In the genomic region with DNA sequence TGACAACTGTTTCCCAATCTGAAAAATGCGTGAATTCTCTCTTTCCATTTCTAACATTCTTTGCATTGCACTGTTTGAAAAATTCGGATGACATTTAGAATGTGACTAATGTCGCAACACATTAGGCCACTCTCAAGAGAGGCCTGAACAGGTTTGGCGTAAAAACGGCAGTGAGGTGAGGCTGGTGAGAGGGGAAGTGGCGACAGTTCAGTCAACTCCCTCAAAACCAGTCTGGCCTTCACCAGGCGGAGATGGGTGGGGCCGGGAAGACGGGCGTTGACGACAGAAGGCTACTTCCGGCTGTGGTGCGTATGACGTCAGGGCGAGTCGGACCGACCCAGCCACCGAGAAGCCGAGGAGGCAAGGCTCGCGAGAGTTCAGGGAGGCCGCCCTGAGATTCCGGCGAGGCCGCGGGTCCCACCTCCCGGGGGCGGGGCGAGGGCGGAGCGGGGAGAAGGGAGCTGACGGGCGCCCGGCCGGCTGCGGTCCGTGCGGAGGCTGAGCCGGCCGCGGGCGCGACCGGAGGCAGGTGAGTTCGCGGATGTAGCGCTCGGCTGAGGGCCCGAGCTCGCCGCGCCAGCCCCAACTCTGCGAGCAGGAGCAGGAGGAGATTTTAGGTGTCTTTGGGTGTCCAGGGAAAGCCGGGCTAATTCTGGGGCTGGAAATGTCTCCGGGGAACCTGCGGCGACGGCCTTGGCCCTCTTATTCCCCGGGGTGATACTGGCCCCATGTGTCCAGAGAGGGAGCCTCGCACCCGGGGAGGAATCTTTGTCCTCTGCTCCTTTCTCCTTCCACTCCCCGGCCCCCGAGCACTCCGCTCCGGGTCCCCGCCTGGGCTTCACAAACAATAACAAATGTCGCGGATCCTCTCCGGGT, we compare ENCODE assay signal across 1 cellular context.
TF ChIP-seq lines count a peak whose summit lies in the region.

A gene (plus strand): TSS at position 483 of the 876 bp plus-strand sequence. CDS start 53,435 bp downstream, outside the sequence.

TF ChIP-seq in HepG2, 621 proteins besides CTCF, POLR2A, EP300 and RAD21 (continued from another document and continues in another):
- TF ChIP-seq, protein P1, sequence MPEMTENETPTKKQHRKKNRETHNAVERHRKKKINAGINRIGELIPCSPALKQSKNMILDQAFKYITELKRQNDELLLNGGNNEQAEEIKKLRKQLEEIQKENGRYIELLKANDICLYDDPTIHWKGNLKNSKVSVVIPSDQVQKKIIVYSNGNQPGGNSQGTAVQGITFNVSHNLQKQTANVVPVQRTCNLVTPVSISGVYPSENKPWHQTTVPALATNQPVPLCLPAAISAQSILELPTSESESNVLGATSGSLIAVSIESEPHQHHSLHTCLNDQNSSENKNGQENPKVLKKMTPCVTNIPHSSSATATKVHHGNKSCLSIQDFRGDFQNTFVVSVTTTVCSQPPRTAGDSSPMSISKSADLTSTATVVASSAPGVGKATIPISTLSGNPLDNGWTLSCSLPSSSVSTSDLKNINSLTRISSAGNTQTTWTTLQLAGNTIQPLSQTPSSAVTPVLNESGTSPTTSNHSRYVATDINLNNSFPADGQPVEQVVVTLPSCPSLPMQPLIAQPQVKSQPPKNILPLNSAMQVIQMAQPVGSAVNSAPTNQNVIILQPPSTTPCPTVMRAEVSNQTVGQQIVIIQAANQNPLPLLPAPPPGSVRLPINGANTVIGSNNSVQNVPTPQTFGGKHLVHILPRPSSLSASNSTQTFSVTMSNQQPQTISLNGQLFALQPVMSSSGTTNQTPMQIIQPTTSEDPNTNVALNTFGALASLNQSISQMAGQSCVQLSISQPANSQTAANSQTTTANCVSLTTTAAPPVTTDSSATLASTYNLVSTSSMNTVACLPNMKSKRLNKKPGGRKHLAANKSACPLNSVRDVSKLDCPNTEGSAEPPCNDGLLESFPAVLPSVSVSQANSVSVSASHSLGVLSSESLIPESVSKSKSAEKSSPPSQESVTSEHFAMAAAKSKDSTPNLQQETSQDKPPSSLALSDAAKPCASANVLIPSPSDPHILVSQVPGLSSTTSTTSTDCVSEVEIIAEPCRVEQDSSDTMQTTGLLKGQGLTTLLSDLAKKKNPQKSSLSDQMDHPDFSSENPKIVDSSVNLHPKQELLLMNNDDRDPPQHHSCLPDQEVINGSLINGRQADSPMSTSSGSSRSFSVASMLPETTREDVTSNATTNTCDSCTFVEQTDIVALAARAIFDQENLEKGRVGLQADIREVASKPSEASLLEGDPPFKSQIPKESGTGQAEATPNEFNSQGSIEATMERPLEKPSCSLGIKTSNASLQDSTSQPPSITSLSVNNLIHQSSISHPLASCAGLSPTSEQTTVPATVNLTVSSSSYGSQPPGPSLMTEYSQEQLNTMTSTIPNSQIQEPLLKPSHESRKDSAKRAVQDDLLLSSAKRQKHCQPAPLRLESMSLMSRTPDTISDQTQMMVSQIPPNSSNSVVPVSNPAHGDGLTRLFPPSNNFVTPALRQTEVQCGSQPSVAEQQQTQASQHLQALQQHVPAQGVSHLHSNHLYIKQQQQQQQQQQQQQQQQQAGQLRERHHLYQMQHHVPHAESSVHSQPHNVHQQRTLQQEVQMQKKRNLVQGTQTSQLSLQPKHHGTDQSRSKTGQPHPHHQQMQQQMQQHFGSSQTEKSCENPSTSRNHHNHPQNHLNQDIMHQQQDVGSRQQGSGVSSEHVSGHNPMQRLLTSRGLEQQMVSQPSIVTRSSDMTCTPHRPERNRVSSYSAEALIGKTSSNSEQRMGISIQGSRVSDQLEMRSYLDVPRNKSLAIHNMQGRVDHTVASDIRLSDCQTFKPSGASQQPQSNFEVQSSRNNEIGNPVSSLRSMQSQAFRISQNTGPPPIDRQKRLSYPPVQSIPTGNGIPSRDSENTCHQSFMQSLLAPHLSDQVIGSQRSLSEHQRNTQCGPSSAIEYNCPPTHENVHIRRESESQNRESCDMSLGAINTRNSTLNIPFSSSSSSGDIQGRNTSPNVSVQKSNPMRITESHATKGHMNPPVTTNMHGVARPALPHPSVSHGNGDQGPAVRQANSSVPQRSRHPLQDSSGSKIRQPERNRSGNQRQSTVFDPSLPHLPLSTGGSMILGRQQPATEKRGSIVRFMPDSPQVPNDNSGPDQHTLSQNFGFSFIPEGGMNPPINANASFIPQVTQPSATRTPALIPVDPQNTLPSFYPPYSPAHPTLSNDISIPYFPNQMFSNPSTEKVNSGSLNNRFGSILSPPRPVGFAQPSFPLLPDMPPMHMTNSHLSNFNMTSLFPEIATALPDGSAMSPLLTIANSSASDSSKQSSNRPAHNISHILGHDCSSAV (CRISPR knock-in tag; IDR thresholded peaks at IDR 0.05; ENCODE audit: borderline replicate concordance): no peak
- TF ChIP-seq, protein P2, sequence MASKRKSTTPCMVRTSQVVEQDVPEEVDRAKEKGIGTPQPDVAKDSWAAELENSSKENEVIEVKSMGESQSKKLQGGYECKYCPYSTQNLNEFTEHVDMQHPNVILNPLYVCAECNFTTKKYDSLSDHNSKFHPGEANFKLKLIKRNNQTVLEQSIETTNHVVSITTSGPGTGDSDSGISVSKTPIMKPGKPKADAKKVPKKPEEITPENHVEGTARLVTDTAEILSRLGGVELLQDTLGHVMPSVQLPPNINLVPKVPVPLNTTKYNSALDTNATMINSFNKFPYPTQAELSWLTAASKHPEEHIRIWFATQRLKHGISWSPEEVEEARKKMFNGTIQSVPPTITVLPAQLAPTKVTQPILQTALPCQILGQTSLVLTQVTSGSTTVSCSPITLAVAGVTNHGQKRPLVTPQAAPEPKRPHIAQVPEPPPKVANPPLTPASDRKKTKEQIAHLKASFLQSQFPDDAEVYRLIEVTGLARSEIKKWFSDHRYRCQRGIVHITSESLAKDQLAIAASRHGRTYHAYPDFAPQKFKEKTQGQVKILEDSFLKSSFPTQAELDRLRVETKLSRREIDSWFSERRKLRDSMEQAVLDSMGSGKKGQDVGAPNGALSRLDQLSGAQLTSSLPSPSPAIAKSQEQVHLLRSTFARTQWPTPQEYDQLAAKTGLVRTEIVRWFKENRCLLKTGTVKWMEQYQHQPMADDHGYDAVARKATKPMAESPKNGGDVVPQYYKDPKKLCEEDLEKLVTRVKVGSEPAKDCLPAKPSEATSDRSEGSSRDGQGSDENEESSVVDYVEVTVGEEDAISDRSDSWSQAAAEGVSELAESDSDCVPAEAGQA (IDR thresholded peaks at IDR 0.05; ENCODE audit: low read depth): peak; percentile 99
- TF ChIP-seq, protein P2 (CRISPR knock-in tag; IDR thresholded peaks at IDR 0.05; ENCODE audit: borderline replicate concordance): no peak
- TF ChIP-seq, protein P3, sequence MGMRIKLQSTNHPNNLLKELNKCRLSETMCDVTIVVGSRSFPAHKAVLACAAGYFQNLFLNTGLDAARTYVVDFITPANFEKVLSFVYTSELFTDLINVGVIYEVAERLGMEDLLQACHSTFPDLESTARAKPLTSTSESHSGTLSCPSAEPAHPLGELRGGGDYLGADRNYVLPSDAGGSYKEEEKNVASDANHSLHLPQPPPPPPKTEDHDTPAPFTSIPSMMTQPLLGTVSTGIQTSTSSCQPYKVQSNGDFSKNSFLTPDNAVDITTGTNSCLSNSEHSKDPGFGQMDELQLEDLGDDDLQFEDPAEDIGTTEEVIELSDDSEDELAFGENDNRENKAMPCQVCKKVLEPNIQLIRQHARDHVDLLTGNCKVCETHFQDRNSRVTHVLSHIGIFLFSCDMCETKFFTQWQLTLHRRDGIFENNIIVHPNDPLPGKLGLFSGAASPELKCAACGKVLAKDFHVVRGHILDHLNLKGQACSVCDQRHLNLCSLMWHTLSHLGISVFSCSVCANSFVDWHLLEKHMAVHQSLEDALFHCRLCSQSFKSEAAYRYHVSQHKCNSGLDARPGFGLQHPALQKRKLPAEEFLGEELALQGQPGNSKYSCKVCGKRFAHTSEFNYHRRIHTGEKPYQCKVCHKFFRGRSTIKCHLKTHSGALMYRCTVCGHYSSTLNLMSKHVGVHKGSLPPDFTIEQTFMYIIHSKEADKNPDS (CRISPR knock-in tag; IDR thresholded peaks at IDR 0.05): no peak
- TF ChIP-seq ZSCAN9 (CRISPR knock-in tag; IDR thresholded peaks at IDR 0.05; ENCODE audit: borderline replicate concordance) (peak; percentile 51; the same call in 1 of the 2 replicates), TSC22D2 (CRISPR knock-in tag; IDR thresholded peaks at IDR 0.05; ENCODE audit: borderline replicate concordance) (no peak), SIN3A (IDR thresholded peaks at IDR 0.05; ENCODE audit: borderline replicate concordance, low read depth, low read length) (no peak), ZNF34 (CRISPR knock-in tag; IDR thresholded peaks at IDR 0.05; ENCODE audit: borderline replicate concordance) (no peak), NFATC3 (CRISPR knock-in tag; IDR thresholded peaks at IDR 0.05) (0 out of 2 replicates have a peak, but pooled peaks have one; percentile 61), FOSL2 (CRISPR knock-in tag; IDR thresholded peaks at IDR 0.05) (peak; percentile 38; the same call in 1 of the 2 replicates), ZSCAN29 (CRISPR knock-in tag; conservative IDR thresholded peaks at IDR 0.05) (no peak), PHF5A (CRISPR knock-in tag; IDR thresholded peaks at IDR 0.05; ENCODE audit: low read depth, unreplicated experiment) (peak; percentile 39), SSRP1 (CRISPR knock-in tag; IDR thresholded peaks at IDR 0.05) (no peak), ZNF558 (CRISPR knock-in tag; IDR thresholded peaks at IDR 0.05; ENCODE audit: borderline replicate concordance) (peak; percentile 66; the same call in 1 of the 2 replicates), ZNF790 (CRISPR knock-in tag; IDR thresholded peaks at IDR 0.05; ENCODE audit: borderline replicate concordance) (peak; percentile 54; the same call in 1 of the 2 replicates), KDM5B (CRISPR knock-in tag; IDR thresholded peaks at IDR 0.05; ENCODE audit: borderline replicate concordance) (peak; percentile 70; the same call in 1 of the 2 replicates), ZNF674 (CRISPR knock-in tag; IDR thresholded peaks at IDR 0.05; ENCODE audit: low read depth) (no peak), THYN1 (CRISPR knock-in tag; IDR thresholded peaks at IDR 0.05; ENCODE audit: borderline replicate concordance, low read depth) (no peak), ZNF879 (CRISPR knock-in tag; IDR thresholded peaks at IDR 0.05) (no peak), CENPX (CRISPR knock-in tag; IDR thresholded peaks at IDR 0.05) (no peak), MZF1 (CRISPR knock-in tag; IDR thresholded peaks at IDR 0.05; ENCODE audit: borderline replicate concordance) (no peak), ZNF510 (CRISPR knock-in tag; IDR thresholded peaks at IDR 0.05; ENCODE audit: low read depth) (no peak)
- TF ChIP-seq, protein P4, sequence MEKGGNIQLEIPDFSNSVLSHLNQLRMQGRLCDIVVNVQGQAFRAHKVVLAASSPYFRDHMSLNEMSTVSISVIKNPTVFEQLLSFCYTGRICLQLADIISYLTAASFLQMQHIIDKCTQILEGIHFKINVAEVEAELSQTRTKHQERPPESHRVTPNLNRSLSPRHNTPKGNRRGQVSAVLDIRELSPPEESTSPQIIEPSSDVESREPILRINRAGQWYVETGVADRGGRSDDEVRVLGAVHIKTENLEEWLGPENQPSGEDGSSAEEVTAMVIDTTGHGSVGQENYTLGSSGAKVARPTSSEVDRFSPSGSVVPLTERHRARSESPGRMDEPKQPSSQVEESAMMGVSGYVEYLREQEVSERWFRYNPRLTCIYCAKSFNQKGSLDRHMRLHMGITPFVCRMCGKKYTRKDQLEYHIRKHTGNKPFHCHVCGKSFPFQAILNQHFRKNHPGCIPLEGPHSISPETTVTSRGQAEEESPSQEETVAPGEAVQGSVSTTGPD (CRISPR knock-in tag; IDR thresholded peaks at IDR 0.05): no peak
- TF ChIP-seq, protein P5, sequence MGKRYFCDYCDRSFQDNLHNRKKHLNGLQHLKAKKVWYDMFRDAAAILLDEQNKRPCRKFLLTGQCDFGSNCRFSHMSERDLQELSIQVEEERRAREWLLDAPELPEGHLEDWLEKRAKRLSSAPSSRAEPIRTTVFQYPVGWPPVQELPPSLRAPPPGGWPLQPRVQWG (CRISPR knock-in tag; IDR thresholded peaks at IDR 0.05; ENCODE audit: borderline replicate concordance, low read depth): no peak
- TF ChIP-seq, protein P6, sequence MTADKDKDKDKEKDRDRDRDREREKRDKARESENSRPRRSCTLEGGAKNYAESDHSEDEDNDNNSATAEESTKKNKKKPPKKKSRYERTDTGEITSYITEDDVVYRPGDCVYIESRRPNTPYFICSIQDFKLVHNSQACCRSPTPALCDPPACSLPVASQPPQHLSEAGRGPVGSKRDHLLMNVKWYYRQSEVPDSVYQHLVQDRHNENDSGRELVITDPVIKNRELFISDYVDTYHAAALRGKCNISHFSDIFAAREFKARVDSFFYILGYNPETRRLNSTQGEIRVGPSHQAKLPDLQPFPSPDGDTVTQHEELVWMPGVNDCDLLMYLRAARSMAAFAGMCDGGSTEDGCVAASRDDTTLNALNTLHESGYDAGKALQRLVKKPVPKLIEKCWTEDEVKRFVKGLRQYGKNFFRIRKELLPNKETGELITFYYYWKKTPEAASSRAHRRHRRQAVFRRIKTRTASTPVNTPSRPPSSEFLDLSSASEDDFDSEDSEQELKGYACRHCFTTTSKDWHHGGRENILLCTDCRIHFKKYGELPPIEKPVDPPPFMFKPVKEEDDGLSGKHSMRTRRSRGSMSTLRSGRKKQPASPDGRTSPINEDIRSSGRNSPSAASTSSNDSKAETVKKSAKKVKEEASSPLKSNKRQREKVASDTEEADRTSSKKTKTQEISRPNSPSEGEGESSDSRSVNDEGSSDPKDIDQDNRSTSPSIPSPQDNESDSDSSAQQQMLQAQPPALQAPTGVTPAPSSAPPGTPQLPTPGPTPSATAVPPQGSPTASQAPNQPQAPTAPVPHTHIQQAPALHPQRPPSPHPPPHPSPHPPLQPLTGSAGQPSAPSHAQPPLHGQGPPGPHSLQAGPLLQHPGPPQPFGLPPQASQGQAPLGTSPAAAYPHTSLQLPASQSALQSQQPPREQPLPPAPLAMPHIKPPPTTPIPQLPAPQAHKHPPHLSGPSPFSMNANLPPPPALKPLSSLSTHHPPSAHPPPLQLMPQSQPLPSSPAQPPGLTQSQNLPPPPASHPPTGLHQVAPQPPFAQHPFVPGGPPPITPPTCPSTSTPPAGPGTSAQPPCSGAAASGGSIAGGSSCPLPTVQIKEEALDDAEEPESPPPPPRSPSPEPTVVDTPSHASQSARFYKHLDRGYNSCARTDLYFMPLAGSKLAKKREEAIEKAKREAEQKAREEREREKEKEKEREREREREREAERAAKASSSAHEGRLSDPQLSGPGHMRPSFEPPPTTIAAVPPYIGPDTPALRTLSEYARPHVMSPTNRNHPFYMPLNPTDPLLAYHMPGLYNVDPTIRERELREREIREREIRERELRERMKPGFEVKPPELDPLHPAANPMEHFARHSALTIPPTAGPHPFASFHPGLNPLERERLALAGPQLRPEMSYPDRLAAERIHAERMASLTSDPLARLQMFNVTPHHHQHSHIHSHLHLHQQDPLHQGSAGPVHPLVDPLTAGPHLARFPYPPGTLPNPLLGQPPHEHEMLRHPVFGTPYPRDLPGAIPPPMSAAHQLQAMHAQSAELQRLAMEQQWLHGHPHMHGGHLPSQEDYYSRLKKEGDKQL (CRISPR knock-in tag; IDR thresholded peaks at IDR 0.05; ENCODE audit: low read depth): no peak
